11 cellular contexts compared by ENCODE assay signal in the genomic region with DNA sequence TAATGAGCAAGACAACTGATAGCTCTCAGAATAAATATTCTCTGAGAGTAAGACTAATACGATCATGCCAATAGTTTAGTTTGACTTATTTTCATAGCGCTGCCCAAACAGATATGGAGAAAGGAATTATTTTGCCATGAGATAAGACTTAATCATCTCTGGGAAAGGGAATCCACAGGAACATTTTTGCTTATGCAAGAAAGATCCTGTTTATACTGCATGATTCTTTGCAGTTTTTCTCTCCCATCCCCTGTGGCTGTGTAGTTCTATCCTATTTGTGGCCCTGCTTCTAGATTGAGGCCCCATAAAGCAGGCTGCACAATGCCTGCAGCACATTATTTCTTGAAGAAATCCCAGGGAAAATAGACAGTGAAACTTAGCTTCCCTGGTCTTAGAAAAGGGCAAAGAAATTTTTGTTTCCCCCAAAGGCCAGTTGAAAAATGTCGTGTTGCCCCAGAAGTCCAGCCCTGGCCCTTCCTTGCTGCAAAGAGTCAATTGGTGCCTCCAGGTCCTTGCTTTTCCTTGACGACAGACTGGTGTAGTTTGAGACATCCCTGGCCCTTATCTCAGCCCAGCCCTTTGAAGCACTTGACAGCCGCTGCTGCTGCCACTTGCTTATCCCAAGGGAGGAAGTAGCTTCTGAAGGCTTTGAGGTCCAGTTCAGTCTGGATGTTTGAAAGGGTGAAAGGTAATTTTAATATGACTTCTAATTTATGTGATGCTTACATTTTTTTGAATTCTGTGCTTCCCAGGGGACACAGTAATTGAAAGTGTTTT. TPM values are rescaled to one million over a fixed set of nuclear protein-coding genes. Genes with fewer than 3 reads are reported as not detected.
DNase-seq lines count a peak whose midpoint lies in the region; ATAC-seq and TF ChIP-seq lines count a peak whose summit lies in the region.
"Had no signal": no experiment of that assay in that cellular context is flagged by ENCODE, and none has a peak within 500 bp of the region (broad histone marks: within the 10 kb centered on the region; RNA-seq: fewer than 3 reads in every experiment).

No MANE protein-coding gene starts in this region.

- no peak overlapping the region for H3K23ac ChIP-seq in mesenchymal stem cell (ENCODE audit: low read length in 2 of 2)

- no peak overlapping the region for H4K91ac ChIP-seq in mesenchymal stem cell (ENCODE audit: low read length)

- no peak for ATAC-seq in HG02884 (IDR thresholded peaks at IDR 0.05; ENCODE audit: unreplicated experiment)
- ATAC-seq: natural killer cell had no signal

- H3K4me3 ChIP-seq in choroid plexus epithelial cell (ENCODE audit: low read depth, low read length) (no peak overlapping the region), mesenchymal stem cell (ENCODE audit: insufficient read depth in 1 of 2, low read depth in 1 of 2, low read length in 2 of 2) (peak overlapping the region in 1 of 2 experiments; percentile 66)

- H3K18ac ChIP-seq in mesenchymal stem cell (ENCODE audit: low read depth in 1 of 2, low read length in 2 of 2) = peak overlapping the region in 1 of 2 experiments; percentile 16

- H4K8ac ChIP-seq in mesenchymal stem cell (ENCODE audit: low read length) = no peak overlapping the region

- WGBS in mesenchymal stem cell = 13% methylated on average over 3 of the region's 5 CpGs

- no peaks in the 10 kb centered on the region for H3K36me3 ChIP-seq in mesenchymal stem cell (ENCODE audit: control insufficient read depth in 1 of 2, insufficient read depth in 2 of 2, low read depth in 1 of 2, low read length in 2 of 2)

- peak; percentile 26 for DNase-seq in AG08396 (ENCODE audit: low spot score)
- peak; percentile 62 for DNase-seq in LHCN-M2 (ENCODE audit: low read depth)
- DNase-seq in choroid plexus epithelial cell (ENCODE audit: low read depth) = peak; percentile 72
- DNase-seq in mesenchymal stem cell = peak; percentile 57
- DNase-seq in stimulated activated CD4-positive, alpha-beta T cell treated with anti-CD3 and anti-CD28 coated beads, Interleukin-4, amount 100 ng/mL, for 1 hour = no peak
- DNase-seq in activated CD4-positive, alpha-beta T cell treated with anti-CD3 and anti-CD28 coated beads, Interleukin-2, amount 50 U/mL, for 48 hours = no peak
- no peak for DNase-seq in medulla oblongata (ENCODE audit: extremely low spot score)
- DNase-seq: DND-41, natural killer cell, SW 1271 had no signal

- TF ChIP-seq CTCF in choroid plexus epithelial cell (conservative IDR thresholded peaks at IDR 0.05; ENCODE audit: low read depth, low read length) = no peak

- H3K27me3 ChIP-seq in mesenchymal stem cell (ENCODE audit: control insufficient read depth in 1 of 2, insufficient read depth in 1 of 2, low read length in 2 of 2) = no peaks in the 10 kb centered on the region

- H2AFZ ChIP-seq in mesenchymal stem cell (ENCODE audit: low read depth, low read length) = no peak overlapping the region

- no peak overlapping the region for H3K4me2 ChIP-seq in mesenchymal stem cell (ENCODE audit: low read length, poor library complexity, severe bottlenecking)

- no peak overlapping the region for H2BK120ac ChIP-seq in mesenchymal stem cell (ENCODE audit: low read depth, low read length)

- H3K27ac ChIP-seq in mesenchymal stem cell (ENCODE audit: low read length, poor library complexity, severe bottlenecking) = peak overlapping the region; percentile 29

- peak overlapping the region; percentile 56 for H3K9ac ChIP-seq in mesenchymal stem cell (ENCODE audit: low read length)

- no peak overlapping the region for H3K4ac ChIP-seq in mesenchymal stem cell (ENCODE audit: low read depth in 1 of 2, low read length in 2 of 2)

- no peaks in the 10 kb centered on the region for H3K79me1 ChIP-seq in mesenchymal stem cell (replicated peaks; ENCODE audit: low read length, poor library complexity, severe bottlenecking)

- peaks cover 5% of the 10 kb centered on the region for H3K4me1 ChIP-seq in mesenchymal stem cell (ENCODE audit: control insufficient read depth, insufficient read depth, low read depth, low read length)

- no peak overlapping the region for H2BK12ac ChIP-seq in mesenchymal stem cell (ENCODE audit: low read length in 2 of 2)

- H2BK5ac ChIP-seq in mesenchymal stem cell (ENCODE audit: low read depth, low read length, poor library complexity, severe bottlenecking) = no peak overlapping the region

- no peak overlapping the region for H3K14ac ChIP-seq in mesenchymal stem cell (ENCODE audit: low read length in 2 of 2)

- no peak overlapping the region for H2AK5ac ChIP-seq in mesenchymal stem cell (ENCODE audit: low read length, severe bottlenecking)

- no peak overlapping the region for H2BK15ac ChIP-seq in mesenchymal stem cell (ENCODE audit: low read depth, poor library complexity, severe bottlenecking)

- no peaks in the 10 kb centered on the region for H3K9me3 ChIP-seq in mesenchymal stem cell (ENCODE audit: control insufficient read depth, low read length)

RNA-seq across cellular contexts. Expression of a gene that starts 45.0 kb away (rescaled TPM):
- total RNA-seq in LHCN-M2 (2014; rRNA removed) = 9.2 and 10.5 TPM in 2 replicates
- 12.1 TPM for polyA plus RNA-seq in LHCN-M2 (2012)
- 8.0 TPM for polyA plus RNA-seq in mesenchymal stem cell (2013, experiment 1 of 2)
- polyA plus RNA-seq in mesenchymal stem cell (2013, experiment 2 of 2) = 8.1 TPM

Comparison
In these comparisons a context has a peak if more than half of its experiments do, and no peak if none do; other contexts are left out.
1. DNase-seq: peak in AG08396 (single experiment), LHCN-M2 (single experiment), choroid plexus epithelial cell (single experiment) and mesenchymal stem cell (single experiment); none in stimulated activated CD4-positive, alpha-beta T cell treated with anti-CD3 and anti-CD28 coated beads, Interleukin-4, amount 100 ng/mL, for 1 hour (single experiment), activated CD4-positive, alpha-beta T cell treated with anti-CD3 and anti-CD28 coated beads, Interleukin-2, amount 50 U/mL, for 48 hours (0 of 2) and medulla oblongata (single experiment).